ENCODE assay signal across 7 cellular contexts in the genomic region with DNA sequence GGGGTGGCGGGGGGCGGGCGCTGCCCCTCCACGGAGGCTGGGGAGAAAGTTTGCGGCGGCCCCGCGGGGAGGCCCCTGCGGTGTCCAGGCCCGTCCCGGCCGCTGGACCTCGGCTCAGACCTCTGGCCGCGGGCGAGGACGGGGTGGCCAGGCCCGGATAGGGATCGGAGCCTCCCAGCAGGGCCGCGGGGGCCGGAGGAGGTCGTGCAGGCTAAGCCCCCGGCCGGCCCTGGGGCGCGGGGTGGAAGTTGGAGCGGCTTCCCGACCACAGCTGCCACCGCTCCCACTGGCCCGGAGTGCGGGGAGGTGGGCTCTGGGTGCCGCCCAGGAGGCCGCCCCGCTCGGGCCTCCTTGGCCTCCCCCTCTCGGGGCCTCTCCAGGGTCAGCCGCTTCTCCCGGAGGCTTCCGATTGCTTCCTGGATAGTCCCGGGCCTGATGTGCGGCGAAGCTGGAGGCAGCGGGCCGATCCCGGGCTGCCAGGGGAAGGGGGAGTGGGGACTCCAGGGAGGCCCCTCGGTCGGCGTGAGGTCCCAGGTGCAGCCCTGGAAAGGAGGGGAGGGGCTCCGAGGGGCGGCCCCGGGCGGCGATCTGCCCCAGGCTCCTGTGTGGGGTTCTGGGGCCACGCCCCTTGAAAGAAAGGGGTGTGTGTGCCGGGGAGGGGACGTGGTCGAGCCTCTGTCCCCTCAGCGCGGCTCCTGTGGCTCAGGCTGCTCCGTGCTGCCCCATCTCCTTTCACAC. TPM values are rescaled to one million over a fixed set of nuclear protein-coding genes. Genes with fewer than 3 reads are reported as not detected.
DNase-seq lines count a peak whose midpoint lies in the region; ATAC-seq and TF ChIP-seq lines count a peak whose summit lies in the region.

No MANE protein-coding gene starts in this region.

- H3K36me3 ChIP-seq in Karpas-422 (ENCODE audit: insufficient read depth, low read length) (no peaks in the 10 kb centered on the region), parathyroid adenoma (ENCODE audit: control insufficient read depth, insufficient read depth, low read length) (no peaks in the 10 kb centered on the region)

- H3K27ac ChIP-seq in Karpas-422 (ENCODE audit: low read length), result no peak overlapping the region
- H3K27ac ChIP-seq in parathyroid adenoma, result peak overlapping the region; percentile 97

- H3K27me3 ChIP-seq in Karpas-422 (ENCODE audit: low read length), result no peaks in the 10 kb centered on the region
- no peaks in the 10 kb centered on the region for H3K27me3 ChIP-seq in parathyroid adenoma (ENCODE audit: control insufficient read depth, insufficient read depth, low read length)

- H3K4me1 ChIP-seq in Karpas-422 (ENCODE audit: low read length) (peaks cover 13% of the 10 kb centered on the region), parathyroid adenoma (peaks cover 38% of the 10 kb centered on the region)

- no peak for DNase-seq in GM12864 (ENCODE audit: low read depth)
- no peak for DNase-seq in Karpas-422
- DNase-seq in activated T-cell treated with anti-CD3 and anti-CD28 coated beads, Interleukin-2, amount 50 U/mL, for 1 hour, result peak; percentile 54
- DNase-seq in foreskin fibroblast, result peak in 1 of 2 donors; percentile 63
- no peak for DNase-seq in amniotic stem cell (lab: John Stamatoyannopoulos, UW)

- no peaks in the 10 kb centered on the region for H3K79me2 ChIP-seq in Karpas-422 (ENCODE audit: low read length)
- peaks cover 25% of the 10 kb centered on the region for H3K79me2 ChIP-seq in parathyroid adenoma

- H3K9ac ChIP-seq in Karpas-422 (ENCODE audit: low read length) (peak overlapping the region; percentile 30; the same call in 1 of the 2 replicates), parathyroid adenoma (peak overlapping the region; percentile 64)

- TF ChIP-seq CTCF in GM12864 (IDR thresholded peaks at IDR 0.05; ENCODE audit: low read depth, low read length, missing control alignments), result no peak
- no peak for TF ChIP-seq CTCF in foreskin fibroblast (IDR thresholded peaks at IDR 0.05; ENCODE audit: low read depth, low read length)
- no peak for TF ChIP-seq CTCF in parathyroid adenoma (IDR thresholded peaks at IDR 0.05)

- ATAC-seq in HG03097 (IDR thresholded peaks at IDR 0.05; ENCODE audit: low FRiP score, unreplicated experiment), result no peak

- H3K9me3 ChIP-seq in Karpas-422 (ENCODE audit: low read length), result no peaks in the 10 kb centered on the region
- H3K9me3 ChIP-seq in parathyroid adenoma (ENCODE audit: control insufficient read depth, low read length), result no peaks in the 10 kb centered on the region

- H4K20me1 ChIP-seq in Karpas-422 (ENCODE audit: insufficient read depth, low read depth, low read length), result no peaks in the 10 kb centered on the region

- H3K4me2 ChIP-seq in Karpas-422 (ENCODE audit: low read depth, low read length, poor library complexity, severe bottlenecking) (peak overlapping the region; percentile 24), parathyroid adenoma (ENCODE audit: low read length) (peak overlapping the region; percentile 81)

- H3K9me2 ChIP-seq in Karpas-422 (replicated peaks; ENCODE audit: insufficient read depth, low read length), result no peaks in the 10 kb centered on the region

- H2AFZ ChIP-seq in Karpas-422 (ENCODE audit: low read length), result no peak overlapping the region
- H2AFZ ChIP-seq in parathyroid adenoma, result peak overlapping the region; percentile 21

- H3K4me3 ChIP-seq in GM12864 (ENCODE audit: low read depth, low read length) (peak overlapping the region; percentile 62), Karpas-422 (ENCODE audit: low read length) (0 out of 2 replicates have a peak overlapping the region, but pooled peaks have one; percentile 30), foreskin fibroblast (ENCODE audit: low read depth in 1 of 2, low read length in 2 of 2) (peak overlapping the region; percentile 69 to 70), parathyroid adenoma (ENCODE audit: low read depth, low read length) (peak overlapping the region; percentile 65)

RNA-seq across cellular contexts. Expression of a gene that starts 0.9 kb away (rescaled TPM):
- 7.5 and 15.8 TPM in 2 replicates for total RNA-seq in Karpas-422 (2014; rRNA removed; shearing (Covaris generic); ENCODE audit: low replicate concordance)
